In genomic region chr16:85027349-85027967, GRCh38 we compare ENCODE assay signal across 8 cellular contexts. TPM values are rescaled to one million over a fixed set of nuclear protein-coding genes. Genes with fewer than 3 reads are reported as not detected.
DNase-seq lines count a peak whose midpoint lies in the region; ATAC-seq and TF ChIP-seq lines count a peak whose summit lies in the region.

Gene KIAA0513, plus strand, starts transcription at chr16:85027795. Its CDS starts 39,277 bp downstream, at chr16:85067072.

- H3K27ac Mint-ChIP-seq in activated CD4-positive, alpha-beta T cell treated with anti-CD3 and anti-CD28 coated beads, Interleukin-2, amount 10 ng/mL, durations not matched to agents 24 days and 14 days = peak within 1 kb of the TSS; percentile 93

- H3K27ac ChIP-seq in coronary artery (peak within 1 kb of the TSS; percentile 65 to 90), left lung (peak within 1 kb of the TSS; percentile 89 to 93)

- peaks cover 8 to 56% of the 10 kb centered on the region in 2 donors for H3K4me1 ChIP-seq in left lung

- peak; percentile 89 for TF ChIP-seq POLR2A in GM19099 (IDR thresholded peaks at IDR 0.05; ENCODE audit: extremely low read depth, insufficient read length, low read depth)

- peak within 1 kb of the TSS; percentile 89 for H3K4me3 Mint-ChIP-seq in activated CD4-positive, alpha-beta T cell treated with anti-CD3 and anti-CD28 coated beads, Interleukin-2, amount 10 ng/mL, durations not matched to agents 24 days and 14 days

- peaks cover 1% of the 10 kb centered on the region for H3K27me3 Mint-ChIP-seq in activated CD4-positive, alpha-beta T cell treated with anti-CD3 and anti-CD28 coated beads, Interleukin-2, amount 10 ng/mL, durations not matched to agents 24 days and 14 days

- TF ChIP-seq CTCF in BJ (IDR thresholded peaks at IDR 0.05; ENCODE audit: insufficient read depth, low read depth, low read length) = peak; percentile 42
- no peak for TF ChIP-seq CTCF in coronary artery (IDR thresholded peaks at IDR 0.05)
- TF ChIP-seq CTCF in left lung (IDR thresholded peaks at IDR 0.05) = no peak

- H3K9me3 Mint-ChIP-seq in activated CD4-positive, alpha-beta T cell treated with anti-CD3 and anti-CD28 coated beads, Interleukin-2, amount 10 ng/mL, durations not matched to agents 24 days and 14 days = no peaks in the 10 kb centered on the region

- H3K36me3 Mint-ChIP-seq in activated CD4-positive, alpha-beta T cell treated with anti-CD3 and anti-CD28 coated beads, Interleukin-2, amount 10 ng/mL, durations not matched to agents 24 days and 14 days (ENCODE audit: low read depth) = peaks cover 7% of the 10 kb centered on the region

- H3K4me3 ChIP-seq in BJ (ENCODE audit: low read depth, low read length) (peak within 1 kb of the TSS; percentile 77), coronary artery (peak within 1 kb of the TSS; percentile 99), left lung (peak within 1 kb of the TSS; percentile 66 to 88)

- intact Hi-C loops in activated CD4-positive, alpha-beta T cell treated with anti-CD3 and anti-CD28 coated beads, Interleukin-2, amount 10 ng/mL, durations not matched to agents 24 days and 14 days (cut with micrococcal nuclease) = loop anchor here (1.0 to 5.0 kb wide), 3 partner anchors 16 to 585 kb away; partner anchors contain the start of genes GSE1 and ZDHHC7
- intact Hi-C loops in left lung (cut with DNase I) = no loop called here

- H3K4me1 Mint-ChIP-seq in activated CD4-positive, alpha-beta T cell treated with anti-CD3 and anti-CD28 coated beads, Interleukin-2, amount 10 ng/mL, durations not matched to agents 24 days and 14 days = peaks cover 36% of the 10 kb centered on the region

- CTCF ChIA-PET in BJ (lab: Yijun Ruan, JAX) = interaction anchor here (0.9 to 1.9 kb wide), 9 partner anchors 16 to 288 kb away, joined by 3 to 6 read pairs (median 3); partner anchors contain the start of gene ZDHHC7

- ATAC-seq in HG03432 (IDR thresholded peaks at IDR 0.05; ENCODE audit: unreplicated experiment) (peak; percentile 83), left lung (peak; percentile 89)

- POLR2A ChIA-PET in BJ (lab: Charles Lee) = no interaction called here

- H3K27me3 ChIP-seq in BJ (ENCODE audit: control insufficient read depth, insufficient read depth, low read length) (no peaks in the 10 kb centered on the region), left lung (no peaks in the 10 kb centered on the region)

- peak; percentile 31 for DNase-seq in BJ (ENCODE audit: low read depth)
- peak; percentile 94 to 97 for DNase-seq in NCI-H524 (lab: John Stamatoyannopoulos, UW)
- peak; percentile 99 for DNase-seq in activated CD4-positive, alpha-beta T cell treated with anti-CD3 and anti-CD28 coated beads, Interleukin-2, amount 10 ng/mL, durations not matched to agents 24 days and 14 days
- DNase-seq in coronary artery (ENCODE audit: low spot score) = peak; percentile 94
- peak; percentile 95 to 98 for DNase-seq in left lung
- peak; percentile 95 for DNase-seq in stimulated activated CD4-positive, alpha-beta T cell treated with anti-CD3 and anti-CD28 coated beads, Interleukin-2, amount 100 ng/mL, for 4 hours (ENCODE audit: low read depth)

- no peaks in the 10 kb centered on the region for H3K9me3 ChIP-seq in left lung

- H3K36me3 ChIP-seq in BJ (ENCODE audit: control insufficient read depth, insufficient read depth, low read length) (no peaks in the 10 kb centered on the region), left lung (peaks cover 0 to 7% of the 10 kb centered on the region in 2 donors)

RNA-seq across cellular contexts. Expression of gene KIAA0513, which starts in this region (rescaled TPM):
- 4.9 and 6.6 TPM in 2 replicates for polyA plus RNA-seq in BJ (2011; rRNA removed)
- polyA minus RNA-seq in BJ (2011; rRNA and poly(A)+ RNA removed) = 5.0 and 5.6 TPM in 2 replicates
- total RNA-seq in activated CD4-positive, alpha-beta T cell treated with anti-CD3 and anti-CD28 coated beads, Interleukin-2, amount 10 ng/mL, durations not matched to agents 24 days and 14 days = 10.6 and 12.1 TPM in 2 replicates
- 10 to 100 TPM; 22.6 to 31.7 TPM for total RNA-seq in left lung

Comparison
In these comparisons a context has a peak if more than half of its experiments do, and no peak if none do; other contexts are left out.
1. Peak in every context shown above with its lines: DNase-seq, ATAC-seq, H3K4me3 ChIP-seq and H3K27ac ChIP-seq.
2. DNase-seq: peak in every context shown above with its lines; median percentile 99 in activated CD4-positive, alpha-beta T cell treated with anti-CD3 and anti-CD28 coated beads, Interleukin-2, amount 10 ng/mL, durations not matched to agents 24 days and 14 days; 96 in left lung; 96 in NCI-H524; 95 in stimulated activated CD4-positive, alpha-beta T cell treated with anti-CD3 and anti-CD28 coated beads, Interleukin-2, amount 100 ng/mL, for 4 hours; 94 in coronary artery; 31 in BJ.